ENCODE assay signal across 8 cellular contexts in the genomic region with DNA sequence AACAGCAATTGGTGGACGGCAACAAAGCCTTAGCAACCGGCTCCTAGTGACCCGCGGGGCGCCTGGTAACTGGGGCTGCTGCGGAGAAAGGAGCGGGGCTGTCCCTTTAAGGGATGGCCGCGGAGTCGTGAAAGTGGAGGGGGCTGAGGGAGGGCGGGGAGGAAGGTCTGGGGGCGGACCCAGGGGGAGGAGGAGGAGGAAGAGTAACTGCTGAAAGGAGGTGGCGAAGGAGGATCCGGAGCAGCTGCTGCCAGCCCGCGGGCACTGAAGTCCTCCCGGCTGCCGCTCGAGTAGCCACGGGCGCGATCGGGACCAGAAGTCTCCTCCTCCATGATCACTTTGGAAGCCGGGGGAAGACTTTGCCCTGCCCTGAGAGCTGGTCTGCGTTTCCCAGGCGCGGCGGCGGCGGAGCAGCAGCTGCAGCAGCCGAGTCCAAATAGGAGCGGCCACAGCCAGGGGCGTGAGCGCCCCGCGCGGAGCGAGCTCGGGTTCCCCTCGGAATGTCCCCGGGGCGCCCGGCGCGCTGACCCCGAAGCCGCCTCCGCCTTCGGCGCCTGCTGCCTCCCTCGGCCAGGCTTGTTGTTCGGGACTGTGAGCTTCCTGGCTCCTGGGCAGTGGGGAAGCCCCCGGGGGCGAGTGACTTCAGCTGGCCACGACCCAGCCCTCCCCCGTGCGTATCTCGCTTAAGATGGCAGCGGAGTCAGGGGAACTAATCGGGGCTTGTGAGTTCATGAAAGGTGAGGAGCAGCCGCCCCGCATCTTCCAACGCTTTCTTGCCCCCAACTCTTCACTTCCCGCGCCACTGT. TPM values are rescaled to one million over a fixed set of nuclear protein-coding genes. Genes with fewer than 3 reads are reported as not detected.
DNase-seq lines count a peak whose midpoint lies in the region; ATAC-seq and TF ChIP-seq lines count a peak whose summit lies in the region.

A gene with protein sequence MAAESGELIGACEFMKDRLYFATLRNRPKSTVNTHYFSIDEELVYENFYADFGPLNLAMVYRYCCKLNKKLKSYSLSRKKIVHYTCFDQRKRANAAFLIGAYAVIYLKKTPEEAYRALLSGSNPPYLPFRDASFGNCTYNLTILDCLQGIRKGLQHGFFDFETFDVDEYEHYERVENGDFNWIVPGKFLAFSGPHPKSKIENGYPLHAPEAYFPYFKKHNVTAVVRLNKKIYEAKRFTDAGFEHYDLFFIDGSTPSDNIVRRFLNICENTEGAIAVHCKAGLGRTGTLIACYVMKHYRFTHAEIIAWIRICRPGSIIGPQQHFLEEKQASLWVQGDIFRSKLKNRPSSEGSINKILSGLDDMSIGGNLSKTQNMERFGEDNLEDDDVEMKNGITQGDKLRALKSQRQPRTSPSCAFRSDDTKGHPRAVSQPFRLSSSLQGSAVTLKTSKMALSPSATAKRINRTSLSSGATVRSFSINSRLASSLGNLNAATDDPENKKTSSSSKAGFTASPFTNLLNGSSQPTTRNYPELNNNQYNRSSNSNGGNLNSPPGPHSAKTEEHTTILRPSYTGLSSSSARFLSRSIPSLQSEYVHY (plus strand): TSS at position 240 of the 806 bp plus-strand sequence. CDS start 449 bp downstream, at position 689.

- peak within 1 kb of the TSS; percentile 90 to 97 (median 94) for H3K27ac Mint-ChIP-seq in CD14-positive monocyte

- ATAC-seq in GM19372 (IDR thresholded peaks at IDR 0.05; ENCODE audit: low read depth, unreplicated experiment) (peak; percentile 53), HG03558 (IDR thresholded peaks at IDR 0.05; ENCODE audit: extremely low read depth, unreplicated experiment) (peak; percentile 47)

- peaks cover 15 to 16% of the 10 kb centered on the region in 2 donors for H3K36me3 Mint-ChIP-seq in CD14-positive monocyte

- peaks cover 0 to 6% (median 0%) of the 10 kb centered on the region in 3 donors for H3K27me3 Mint-ChIP-seq in CD14-positive monocyte (ENCODE audit: low read depth in 3 of 3)

- 0% methylated on average over 36 to 48 of the region's 65 CpGs for WGBS in lower leg skin, 2 donors

- TF ChIP-seq CTCF in CD14-positive monocyte (IDR thresholded peaks at IDR 0.05) (no peak), dorsolateral prefrontal cortex (IDR thresholded peaks at IDR 0.05 in 54 of 56, conservative IDR thresholded peaks at IDR 0.05 in 2 of 56; ENCODE audit: low read depth in 1 of 56, partially characterized antibody in 56 of 56) (peak in 11 of 56 donors; percentile 1 to 13 (median 6)), lower leg skin (IDR thresholded peaks at IDR 0.05) (no peak)

- H3K9me3 Mint-ChIP-seq in CD14-positive monocyte: no peaks in the 10 kb centered on the region

- H3K27me3 ChIP-seq in dorsolateral prefrontal cortex: no peaks in the 10 kb centered on the region

- peaks cover 55% of the 10 kb centered on the region for H3K4me1 Mint-ChIP-seq in CD14-positive monocyte

- DNase-seq in CD14-positive monocyte (ENCODE audit: low spot score) (peak; percentile 72), NCI-H748 treated with DMSO at 0.1 percent for 48 hours (lab: John Stamatoyannopoulos, UW) (peak; percentile 93), dorsolateral prefrontal cortex (peak; percentile 45 to 86 (median 82)), lower leg skin (ENCODE audit: low spot score in 2 of 2) (peak; percentile 89 to 97)
- peak; percentile 87 to 90 for DNase-seq in activated CD4-positive, alpha-beta T cell treated with anti-CD3 and anti-CD28 coated beads, Interleukin-2, amount 50 U/mL, for 48 hours
- DNase-seq in stimulated activated CD4-positive, alpha-beta T cell treated with anti-CD3 and anti-CD28 coated beads, Interleukin-4, amount 100 ng/mL, for 48 hours (ENCODE audit: low read depth in 2 of 2): peak; percentile 75 to 85

- intact Hi-C loops in CD14-positive monocyte (cut with micrococcal nuclease): loop anchor here (5.0 to 10.0 kb wide), 2 partner anchors 85 to 88 kb away; a partner anchor contains a TSS
- intact Hi-C loops in dorsolateral prefrontal cortex (cut with DNase I): loop anchor here (2.0 to 10.0 kb wide), 10 partner anchors 85 to 545 kb away; a partner anchor contains a TSS
- intact Hi-C loops in lower leg skin (cut with DNase I; ENCODE audit: low total_unique reads): no loop called here

- H3K4me3 ChIP-seq in dorsolateral prefrontal cortex (peak within 1 kb of the TSS; percentile 63 to 94 (median 87)), lower leg skin (ENCODE audit: low read depth, poor library complexity, severe bottlenecking) (peak within 1 kb of the TSS; percentile 99)

- peak within 1 kb of the TSS; percentile 98 for H3K4me3 Mint-ChIP-seq in CD14-positive monocyte

- peak within 1 kb of the TSS; percentile 16 to 91 (median 82) for H3K27ac ChIP-seq in dorsolateral prefrontal cortex

- peak in 1 of 2 donors; percentile 17 for TF ChIP-seq POLR2A in lower leg skin (IDR thresholded peaks at IDR 0.05)

RNA-seq across cellular contexts. Expression of the gene that starts here (rescaled TPM):
- polyA plus RNA-seq in CD14-positive monocyte: 1 to 10 TPM; 4.2 to 6.1 TPM
- total RNA-seq in dorsolateral prefrontal cortex (10 to 100 TPM in 58 of 120 experiments, 1 to 10 TPM in 62; 4.6 to 26.1 (median 9.8) TPM), lower leg skin (10 to 100 TPM; 13.5 to 15.4 (median 14.4) TPM)

Comparison
In these comparisons a context has a peak if more than half of its experiments do, and no peak if none do; other contexts are left out.
1. Peak in every context shown above with its lines: DNase-seq, ATAC-seq, H3K4me3 ChIP-seq and H3K27ac ChIP-seq.